In genomic region chr17:18314731-18315497, GRCh38 we compare ENCODE assay signal across 8 cellular contexts. TPM values are rescaled to one million over a fixed set of nuclear protein-coding genes. Genes with fewer than 3 reads are reported as not detected.
A peak's percentile ranks its signal among the peaks of the same experiment; 100 is the strongest.
DNase-seq lines count a peak whose midpoint lies in the region; ATAC-seq and TF ChIP-seq lines count a peak whose summit lies in the region.

A gene with protein sequence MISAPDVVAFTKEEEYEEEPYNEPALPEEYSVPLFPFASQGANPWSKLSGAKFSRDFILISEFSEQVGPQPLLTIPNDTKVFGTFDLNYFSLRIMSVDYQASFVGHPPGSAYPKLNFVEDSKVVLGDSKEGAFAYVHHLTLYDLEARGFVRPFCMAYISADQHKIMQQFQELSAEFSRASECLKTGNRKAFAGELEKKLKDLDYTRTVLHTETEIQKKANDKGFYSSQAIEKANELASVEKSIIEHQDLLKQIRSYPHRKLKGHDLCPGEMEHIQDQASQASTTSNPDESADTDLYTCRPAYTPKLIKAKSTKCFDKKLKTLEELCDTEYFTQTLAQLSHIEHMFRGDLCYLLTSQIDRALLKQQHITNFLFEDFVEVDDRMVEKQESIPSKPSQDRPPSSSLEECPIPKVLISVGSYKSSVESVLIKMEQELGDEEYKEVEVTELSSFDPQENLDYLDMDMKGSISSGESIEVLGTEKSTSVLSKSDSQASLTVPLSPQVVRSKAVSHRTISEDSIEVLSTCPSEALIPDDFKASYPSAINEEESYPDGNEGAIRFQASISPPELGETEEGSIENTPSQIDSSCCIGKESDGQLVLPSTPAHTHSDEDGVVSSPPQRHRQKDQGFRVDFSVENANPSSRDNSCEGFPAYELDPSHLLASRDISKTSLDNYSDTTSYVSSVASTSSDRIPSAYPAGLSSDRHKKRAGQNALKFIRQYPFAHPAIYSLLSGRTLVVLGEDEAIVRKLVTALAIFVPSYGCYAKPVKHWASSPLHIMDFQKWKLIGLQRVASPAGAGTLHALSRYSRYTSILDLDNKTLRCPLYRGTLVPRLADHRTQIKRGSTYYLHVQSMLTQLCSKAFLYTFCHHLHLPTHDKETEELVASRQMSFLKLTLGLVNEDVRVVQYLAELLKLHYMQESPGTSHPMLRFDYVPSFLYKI (plus strand): TSS chr17:18315293. CDS start chr17:18315790, 497 bp downstream.
A gene with protein sequence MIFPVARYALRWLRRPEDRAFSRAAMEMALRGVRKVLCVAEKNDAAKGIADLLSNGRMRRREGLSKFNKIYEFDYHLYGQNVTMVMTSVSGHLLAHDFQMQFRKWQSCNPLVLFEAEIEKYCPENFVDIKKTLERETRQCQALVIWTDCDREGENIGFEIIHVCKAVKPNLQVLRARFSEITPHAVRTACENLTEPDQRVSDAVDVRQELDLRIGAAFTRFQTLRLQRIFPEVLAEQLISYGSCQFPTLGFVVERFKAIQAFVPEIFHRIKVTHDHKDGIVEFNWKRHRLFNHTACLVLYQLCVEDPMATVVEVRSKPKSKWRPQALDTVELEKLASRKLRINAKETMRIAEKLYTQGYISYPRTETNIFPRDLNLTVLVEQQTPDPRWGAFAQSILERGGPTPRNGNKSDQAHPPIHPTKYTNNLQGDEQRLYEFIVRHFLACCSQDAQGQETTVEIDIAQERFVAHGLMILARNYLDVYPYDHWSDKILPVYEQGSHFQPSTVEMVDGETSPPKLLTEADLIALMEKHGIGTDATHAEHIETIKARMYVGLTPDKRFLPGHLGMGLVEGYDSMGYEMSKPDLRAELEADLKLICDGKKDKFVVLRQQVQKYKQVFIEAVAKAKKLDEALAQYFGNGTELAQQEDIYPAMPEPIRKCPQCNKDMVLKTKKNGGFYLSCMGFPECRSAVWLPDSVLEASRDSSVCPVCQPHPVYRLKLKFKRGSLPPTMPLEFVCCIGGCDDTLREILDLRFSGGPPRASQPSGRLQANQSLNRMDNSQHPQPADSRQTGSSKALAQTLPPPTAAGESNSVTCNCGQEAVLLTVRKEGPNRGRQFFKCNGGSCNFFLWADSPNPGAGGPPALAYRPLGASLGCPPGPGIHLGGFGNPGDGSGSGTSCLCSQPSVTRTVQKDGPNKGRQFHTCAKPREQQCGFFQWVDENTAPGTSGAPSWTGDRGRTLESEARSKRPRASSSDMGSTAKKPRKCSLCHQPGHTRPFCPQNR (minus strand): TSS chr17:18314994. CDS start chr17:18314778, 216 bp downstream.

- H3K27ac ChIP-seq in angular gyrus (ENCODE audit: low read depth, low read length), result peak within 1 kb of the TSS; percentile 93
- H3K27ac ChIP-seq in prostate gland, result peak within 1 kb of the TSS; percentile 83 to 91
- peak within 1 kb of the TSS; percentile 92 for H3K27ac ChIP-seq in urinary bladder (ENCODE audit: low read depth)

- DNase-seq in NCI-H187 (lab: John Stamatoyannopoulos, UW), result peak; percentile 53 to 83
- peak; percentile 94 to 99 (median 98) for DNase-seq in T-helper 2 cell
- DNase-seq in left ventricle myocardium superior, result peak; percentile 98
- peak; percentile 99 for DNase-seq in prostate gland (ENCODE audit: low spot score)

- H3K27me3 ChIP-seq in prostate gland (replicated peaks; ENCODE audit: insufficient read depth), result no peaks in the 10 kb centered on the region

- H3K4me3 ChIP-seq in prostate gland, result peak within 1 kb of the TSS; percentile 72 to 86
- H3K4me3 ChIP-seq in urinary bladder (ENCODE audit: low read depth, low read length), result peak within 1 kb of the TSS; percentile 85

- peak; percentile 41 for TF ChIP-seq POLR2A in prostate gland (IDR thresholded peaks at IDR 0.05)

- H3K4me1 ChIP-seq in prostate gland (replicated peaks), result peaks cover 28% of the 10 kb centered on the region
- no peaks in the 10 kb centered on the region for H3K4me1 ChIP-seq in urinary bladder (ENCODE audit: insufficient read depth)

- ATAC-seq in GM18498 (IDR thresholded peaks at IDR 0.05; ENCODE audit: unreplicated experiment) (peak; percentile 85), HG02938 (IDR thresholded peaks at IDR 0.05; ENCODE audit: unreplicated experiment) (peak; percentile 77), left ventricle myocardium superior (peak; percentile 98)

- H3K36me3 ChIP-seq in prostate gland, result no peaks in the 10 kb centered on the region
- no peaks in the 10 kb centered on the region for H3K36me3 ChIP-seq in urinary bladder (ENCODE audit: insufficient read depth)

- no peaks in the 10 kb centered on the region for H3K9me3 ChIP-seq in prostate gland

- intact Hi-C loops in left ventricle myocardium superior (cut with micrococcal nuclease), result loop anchor here (5.0 kb wide), 1 partner anchor 98 kb away; no protein-coding TSS in a partner anchor
- intact Hi-C loops in prostate gland (cut with DNase I), result loop anchor here (5.0 kb wide), 1 partner anchor 58 kb away; the partner anchor contains the start of gene FLII

- WGBS in prostate gland, result 1% methylated on average over 61 of the region's 72 CpGs
- WGBS in urinary bladder, result under 1% methylated on average over 72 of the region's 72 CpGs

- peak in 3 of 4 experiments; percentile 7 to 54 (median 8) for TF ChIP-seq CTCF in prostate gland (IDR thresholded peaks at IDR 0.05)

RNA-seq across cellular contexts. Expression of the first gene that starts in this region (rescaled TPM):
- total RNA-seq in left ventricle myocardium superior, result 13.1 TPM
- 10 to 100 TPM; 19.0 to 25.3 TPM for total RNA-seq in prostate gland
- 10.0 TPM for total RNA-seq in urinary bladder
- 10.0 TPM for polyA plus RNA-seq in urinary bladder

RNA-seq across cellular contexts. Expression of the second gene that starts in this region (rescaled TPM):
- 10.3 TPM for total RNA-seq in left ventricle myocardium superior
- total RNA-seq in prostate gland, result 10 to 100 TPM; 18.4 to 37.1 TPM
- 27.4 TPM for total RNA-seq in urinary bladder
- 15.8 TPM for polyA plus RNA-seq in urinary bladder

Comparison
In these comparisons a context has a peak if more than half of its experiments do, and no peak if none do; other contexts are left out.
1. Peak in every context shown above with its lines: DNase-seq, ATAC-seq, H3K4me3 ChIP-seq and H3K27ac ChIP-seq.